Comparison of ENCODE assay signal across 24 cellular contexts in genomic region chr4:45954280-45954679, GRCh38.
"Had no signal": no experiment of that assay in that cellular context is flagged by ENCODE, and none has a peak within 500 bp of the region (broad histone marks: within the 10 kb centered on the region; RNA-seq: fewer than 3 reads in every experiment).

No MANE protein-coding gene starts in this region.

- DNase-seq: colonic mucosa; cortex of kidney; effector CD8-positive, alpha-beta T cell; effector memory CD8-positive, alpha-beta T cell; endodermal cell; erythroblast; esophagus squamous epithelium; foreskin fibroblast; foreskin melanocyte; gastrocnemius medialis; glutamatergic neuron; head of caudate nucleus; heart right ventricle; hippocampal formation; left cardiac atrium; left ventricle myocardium superior; lower lobe of right lung; mesenchymal stem cell; midbrain; naive B cell; naive thymus-derived CD8-positive, alpha-beta T cell had no signal

- ATAC-seq: effector memory CD8-positive, alpha-beta T cell; esophagus mucosa; gastrocnemius medialis; heart right ventricle; left cardiac atrium; left lobe of liver; left ventricle myocardium superior; lower lobe of right lung; naive thymus-derived CD8-positive, alpha-beta T cell had no signal

- H3K27me3 ChIP-seq: colonic mucosa, esophagus squamous epithelium, gastrocnemius medialis, heart right ventricle had no signal

- H3K4me3 ChIP-seq: colonic mucosa, esophagus squamous epithelium, gastrocnemius medialis, heart right ventricle, lower lobe of right lung had no signal

- H3K27ac ChIP-seq: colonic mucosa, epithelial cell of prostate, esophagus squamous epithelium, gastrocnemius medialis, heart right ventricle, lower lobe of right lung had no signal

- H3K36me3 ChIP-seq: colonic mucosa, esophagus squamous epithelium, gastrocnemius medialis, heart right ventricle, lower lobe of right lung had no signal

- H3K4me1 ChIP-seq: colonic mucosa, esophagus squamous epithelium, gastrocnemius medialis, heart right ventricle, lower lobe of right lung had no signal
